In genomic region chr9:133716564-133717112, GRCh38 we compare ENCODE assay signal across 18 cellular contexts. TPM values are rescaled to one million over a fixed set of nuclear protein-coding genes. Genes with fewer than 3 reads are reported as not detected.
A peak's percentile ranks its signal among the peaks of the same experiment; 100 is the strongest.
DNase-seq lines count a peak whose midpoint lies in the region; ATAC-seq, FAIRE-seq and TF ChIP-seq lines count a peak whose summit lies in the region.
"Had no signal": no experiment of that assay in that cellular context is flagged by ENCODE, and none has a peak within 500 bp of the region (broad histone marks: within the 10 kb centered on the region; RNA-seq: fewer than 3 reads in every experiment).

No MANE protein-coding gene starts in this region.

- H3K27ac ChIP-seq in HEK293 (ENCODE audit: extremely low read depth, low read depth, low read length) (no peak overlapping the region), H1 (ENCODE audit: low read depth, low read length) (no peak overlapping the region)
- H3K27ac ChIP-seq: prostate gland had no signal

- no peak overlapping the region for H2BK15ac ChIP-seq in H1 (ENCODE audit: low read length)

- no peak for TF ChIP-seq CTCF in HEK293 (tag by site-specific recombination; IDR thresholded peaks at IDR 0.05)
- no peak for TF ChIP-seq CTCF in H1 (IDR thresholded peaks at IDR 0.05; ENCODE audit: control extremely low read depth in 1 of 3, insufficient read depth in 1 of 3, low read depth in 1 of 3, low read length in 3 of 3)

- H4K8ac ChIP-seq in H1 (ENCODE audit: extremely low read depth, insufficient read depth, low read length), result peak overlapping the region; percentile 5; the same call in 1 of the 2 replicates

- no peak overlapping the region for H3K14ac ChIP-seq in H1 (ENCODE audit: insufficient read length)

- no peak for FAIRE-seq in H1 (lab: Jason Lieb, UNC)
- FAIRE-seq: astrocyte, keratinocyte had no signal

- H2BK5ac ChIP-seq in H1 (ENCODE audit: low read depth, low read length), result no peak overlapping the region

- no peak overlapping the region for H3K18ac ChIP-seq in H1 (ENCODE audit: extremely low read depth, low read length)

- no peak for TF ChIP-seq POLR2A in H1 (IDR thresholded peaks at IDR 0.05; ENCODE audit: control extremely low read depth in 1 of 2, low read depth in 2 of 2, low read length in 2 of 2)

- H2BK20ac ChIP-seq in H1 (ENCODE audit: low read length), result no peak overlapping the region

- DNase-seq in H1 (ENCODE audit: low read depth in 1 of 2, low spot score in 2 of 2), result no peak
- peak; percentile 49 for DNase-seq in islet precursor cell
- DNase-seq in Ammon's horn (ENCODE audit: low spot score), result no peak
- DNase-seq in DMS53 (lab: John Stamatoyannopoulos, UW), result no peak
- DNase-seq: activated CD4-positive, alpha-beta T cell treated with anti-CD3 and anti-CD28 coated beads, Interleukin-2, amount 50 U/mL, for 1 hour; activated naive CD4-positive, alpha-beta T cell treated with anti-CD3 and anti-CD28 coated beads, Interleukin-2, amount 50 U/mL, for 16 hours; AML-193; Calu3; effector memory CD4-positive, alpha-beta T cell; GOT3; NCI-H526; SHP77 had no signal

- H3K36me3 ChIP-seq in HEK293 (ENCODE audit: control insufficient read depth in 2 of 2, insufficient read depth in 1 of 2, low read length in 2 of 2) (no peaks in the 10 kb centered on the region), H1 (ENCODE audit: control insufficient read depth in 2 of 4, insufficient read depth in 4 of 4, low read length in 3 of 4) (no peaks in the 10 kb centered on the region), skeletal muscle satellite cell (ENCODE audit: insufficient read depth, low read length) (no peaks in the 10 kb centered on the region)
- H3K36me3 ChIP-seq: prostate gland had no signal

- H3K27me3 ChIP-seq in H1 (replicated peaks in 1 of 4; ENCODE audit: control insufficient read depth in 3 of 4, extremely low read depth in 1 of 4, insufficient read depth in 3 of 4, low read length in 3 of 4), result no peaks in the 10 kb centered on the region
- H3K27me3 ChIP-seq in skeletal muscle satellite cell (ENCODE audit: control insufficient read depth, insufficient read depth, low read length), result peaks cover 3% of the 10 kb centered on the region

- H3K9me3 ChIP-seq in HEK293 (ENCODE audit: control insufficient read depth, insufficient read depth, low read depth, low read length) (no peaks in the 10 kb centered on the region), H1 (ENCODE audit: insufficient read depth in 2 of 2, low read depth in 1 of 2, low read length in 1 of 2) (no peaks in the 10 kb centered on the region), skeletal muscle satellite cell (replicated peaks; ENCODE audit: low read length) (no peaks in the 10 kb centered on the region)
- H3K9me3 ChIP-seq: prostate gland had no signal

- H4K20me1 ChIP-seq in H1 (replicated peaks in 1 of 2; ENCODE audit: control insufficient read depth in 1 of 2, insufficient read depth in 2 of 2, low read length in 2 of 2), result peaks cover 0 to 3% of the 10 kb centered on the region in 2 experiments

- no peaks in the 10 kb centered on the region for H3K23me2 ChIP-seq in H1 (ENCODE audit: low read depth, low read length)

- no peak overlapping the region for H2BK120ac ChIP-seq in H1 (replicated peaks; ENCODE audit: low read depth, low read length)

- H3K4me1 ChIP-seq in HEK293 (ENCODE audit: control insufficient read depth, insufficient read depth, low read length) (no peaks in the 10 kb centered on the region), H1 (replicated peaks in 1 of 4; ENCODE audit: control insufficient read depth in 3 of 4, insufficient read depth in 4 of 4, low read length in 3 of 4) (peaks cover 0 to 9% (median 3%) of the 10 kb centered on the region in 4 experiments; a peak in 3 of 7 replicates), skeletal muscle satellite cell (ENCODE audit: control insufficient read depth, insufficient read depth, low read length) (peaks cover 52% of the 10 kb centered on the region)
- H3K4me1 ChIP-seq: prostate gland had no signal

- TF ChIP-seq RAD21 in H1 (IDR thresholded peaks at IDR 0.05 in 1 of 2, conservative IDR thresholded peaks at IDR 0.05 in 1 of 2; ENCODE audit: low read depth in 2 of 2, low read length in 2 of 2), result no peak

- H3K4me2 ChIP-seq in H1 (ENCODE audit: insufficient read depth in 1 of 2, low read depth in 2 of 2, low read length in 2 of 2), result no peak overlapping the region
- H3K4me2 ChIP-seq in skeletal muscle satellite cell (ENCODE audit: low read length), result no peak overlapping the region

- no peak overlapping the region for H2AFZ ChIP-seq in H1 (ENCODE audit: low read length)

- no peak overlapping the region for H4K91ac ChIP-seq in H1 (replicated peaks; ENCODE audit: insufficient read length, low read length)

- H3K23ac ChIP-seq in H1 (ENCODE audit: insufficient read length), result no peak overlapping the region

- H3K4me3 ChIP-seq in HEK293 (ENCODE audit: low read depth, low read length) (no peak overlapping the region), H1 (ENCODE audit: extremely low read depth in 1 of 4, insufficient read depth in 2 of 4, low read depth in 3 of 4, low read length in 4 of 4) (no peak overlapping the region), skeletal muscle satellite cell (ENCODE audit: low read length) (no peak overlapping the region)
- H3K4me3 ChIP-seq: prostate gland had no signal

- H2AK5ac ChIP-seq in H1 (ENCODE audit: low read depth, low read length), result no peak overlapping the region

- H3K56ac ChIP-seq in H1 (replicated peaks; ENCODE audit: insufficient read length, low read depth, low read length), result no peak overlapping the region

- H3K79me2 ChIP-seq in H1 (ENCODE audit: control insufficient read depth in 1 of 2, insufficient read depth in 2 of 2, low read length in 2 of 2), result no peaks in the 10 kb centered on the region

- no peak for ATAC-seq in esophagus mucosa

- no peak overlapping the region for H3K4ac ChIP-seq in H1 (replicated peaks; ENCODE audit: insufficient read length, low read depth, low read length)

- H3K9ac ChIP-seq in H1 (replicated peaks in 1 of 4; ENCODE audit: extremely low read depth in 1 of 4, low read depth in 3 of 4, low read length in 3 of 4) (no peak overlapping the region), skeletal muscle satellite cell (ENCODE audit: low read depth, low read length) (peak overlapping the region; percentile 75)

- H4K5ac ChIP-seq in H1 (ENCODE audit: insufficient read length, low read depth, low read length), result no peak overlapping the region

- H3K79me1 ChIP-seq in H1 (ENCODE audit: low read depth, low read length), result no peaks in the 10 kb centered on the region

- POLR2A ChIA-PET in HEK293 (lab: Yijun Ruan, JAX) (no interaction called here), H1 (lab: Charles Lee; ENCODE audit: partially characterized antibody) (no interaction called here)

- CTCF ChIA-PET in HEK293 (lab: Yijun Ruan, JAX), result no interaction called here
- CTCF ChIA-PET in H1 (lab: Charles Lee; ENCODE audit: partially characterized antibody), result interaction anchor here (0.6 to 4.7 kb wide), 29 partner anchors 9 to 1344 kb away, joined by 3 to 39 read pairs (median 4); partner anchors contain the start of gene ADAMTSL2

- no peak overlapping the region for H2BK12ac ChIP-seq in H1 (ENCODE audit: low read depth, low read length)

- WGBS in H1 (ENCODE audit: extremely low coverage in 1 of 2, insufficient coverage in 1 of 2, insufficient read length in 1 of 2, insufficient replicate concordance in 2 of 2, low coverage in 1 of 2, low lambda C conversion rate in 2 of 2, missing lambda C conversion rate in 1 of 2), 2 experiments, result 78% methylated on average over 7 of the region's 8 CpGs; no CpG with 5 or more reads in 1 of the 2 experiments

- TF ChIP-seq EP300 in H1 (IDR thresholded peaks at IDR 0.05; ENCODE audit: borderline replicate concordance in 1 of 2, low read depth in 2 of 2, low read length in 2 of 2), result no peak

TF ChIP-seq in HEK293, 187 proteins besides CTCF, POLR2A, EP300 and RAD21:
- TF ChIP-seq ZIC2 (tag by site-specific recombination; IDR thresholded peaks at IDR 0.05), result peak; percentile 90
- TF ChIP-seq ZBTB8A (tag by site-specific recombination; IDR thresholded peaks at IDR 0.05), result no peak
- no peak for TF ChIP-seq ZNF335 (tag by site-specific recombination; conservative IDR thresholded peaks at IDR 0.05)

TF ChIP-seq in H1, 55 proteins besides CTCF, POLR2A, EP300 and RAD21:
- TF ChIP-seq CEBPB (IDR thresholded peaks at IDR 0.05; ENCODE audit: low read depth, low read length) (no peak), TEAD4 (IDR thresholded peaks at IDR 0.05; ENCODE audit: low read depth, low read length) (no peak)

RNA-seq across cellular contexts. Expression of gene SARDH, which starts 21.5 kb away (rescaled TPM):
- 7.3 and 7.4 TPM in 2 replicates for total RNA-seq in H1 (2021; fragmentation: NEBNext Ultra II Directional; extraction: Animal tissue kit (Norgen Biotek cat#: 25700))
- polyA plus RNA-seq in H1 (2011; rRNA removed), result 6.4 and 13.1 TPM in 2 replicates
- polyA plus RNA-seq in H1 (2011; cell fraction: cytosol; rRNA removed), result 5.6 TPM
- 17.1 TPM for polyA plus RNA-seq in H1 (2011; cell fraction: nucleus; rRNA removed)
- 5.6 to 9.3 TPM (median 7.0 TPM) in 4 replicates for polyA plus RNA-seq in H1 (2012, experiment 1 of 2)
- 5.9 TPM for polyA plus RNA-seq in H1 (2012, experiment 2 of 2)
- polyA plus RNA-seq in H1 (2013, experiment 1 of 2), result 5.1 TPM
- 4.7 TPM for polyA plus RNA-seq in H1 (2013, experiment 2 of 2)
- polyA minus RNA-seq in H1 (2011; rRNA and poly(A)+ RNA removed), result 4.9 and 5.6 TPM in 2 replicates
- 5.4 TPM for polyA minus RNA-seq in H1 (2011; cell fraction: cytosol; rRNA and poly(A)+ RNA removed)
- 9.3 TPM for polyA minus RNA-seq in H1 (2011; cell fraction: nucleus; rRNA and poly(A)+ RNA removed)
- 3.5 and 7.1 TPM in 2 replicates for total RNA-seq in skeletal muscle satellite cell (2012; rRNA removed)
- total RNA-seq in esophagus mucosa, result 0.12 TPM
- total RNA-seq: Calu3 had no signal
